In the genomic region with DNA sequence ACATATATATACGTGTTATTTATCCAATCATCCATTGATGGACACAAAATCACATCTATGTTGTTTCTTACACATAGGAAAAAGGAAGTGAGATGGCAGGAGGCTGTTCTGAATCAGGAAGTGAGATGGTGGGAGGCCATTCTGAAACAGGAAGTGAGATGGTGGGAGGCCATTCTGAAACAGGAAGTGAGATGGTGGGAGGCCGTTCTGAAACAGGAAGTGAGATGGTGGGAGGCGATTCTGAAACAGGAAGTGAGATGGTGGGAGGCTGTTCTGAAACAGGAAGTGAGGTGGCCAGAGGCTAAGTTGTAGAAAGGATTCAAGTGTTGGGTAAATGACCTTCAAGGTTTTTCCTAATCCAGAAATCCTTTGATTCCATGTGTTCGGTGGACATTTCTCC, we compare ENCODE assay signal across 13 cellular contexts.
DNase-seq lines count a peak whose midpoint lies in the region; ATAC-seq and TF ChIP-seq lines count a peak whose summit lies in the region.
"Had no signal": no experiment of that assay in that cellular context is flagged by ENCODE, and none has a peak within 500 bp of the region (broad histone marks: within the 10 kb centered on the region; RNA-seq: fewer than 3 reads in every experiment).

No MANE protein-coding gene starts in this region.

- H3K4me3 Mint-ChIP-seq in CD4-positive, alpha-beta memory T cell = peak overlapping the region in 5 of 8 donors; percentile 2 to 57 (median 43)
- H3K4me3 Mint-ChIP-seq in endothelial cell (ENCODE audit: unreplicated experiment) = peak overlapping the region; percentile 60
- H3K4me3 Mint-ChIP-seq: natural killer cell had no signal

- 94% methylated on average over 4 of the region's 4 CpGs for WGBS in hepatocyte (ENCODE audit: low lambda C conversion rate, missing lambda C conversion rate)

- no peak for ATAC-seq in HG03135 (IDR thresholded peaks at IDR 0.05; ENCODE audit: unreplicated experiment)
- ATAC-seq: natural killer cell had no signal

- H3K4me2 ChIP-seq in hepatocyte = no peak overlapping the region

- no peak for TF ChIP-seq POLR2A in vagina (IDR thresholded peaks at IDR 0.05)

- H3K9me3 Mint-ChIP-seq in CD4-positive, alpha-beta memory T cell = peaks cover 0 to 63% (median 47%) of the 10 kb centered on the region in 8 donors
- peaks cover 36% of the 10 kb centered on the region for H3K9me3 Mint-ChIP-seq in endothelial cell (ENCODE audit: unreplicated experiment)

- no peak overlapping the region for H2AFZ ChIP-seq in hepatocyte

- no peaks in the 10 kb centered on the region for H3K4me1 ChIP-seq in CD4-positive, alpha-beta memory T cell (ENCODE audit: insufficient read depth, low read length)
- H3K4me1 ChIP-seq in hepatocyte (ENCODE audit: insufficient read depth) = no peaks in the 10 kb centered on the region
- no peaks in the 10 kb centered on the region for H3K4me1 ChIP-seq in vagina

- H3K9me2 ChIP-seq in hepatocyte (replicated peaks; ENCODE audit: insufficient read depth) = no peaks in the 10 kb centered on the region

- peak in 1 of 5 donors; percentile 15 for DNase-seq in CD4-positive, alpha-beta memory T cell
- DNase-seq in KBM-7 (peak; percentile 79), RPMI8226 (peak; percentile 81), endothelial cell (ENCODE audit: low spot score) (no peak), hepatocyte (ENCODE audit: low spot score) (no peak), NCI-H1930 (lab: John Stamatoyannopoulos, UW) (no peak), vagina (ENCODE audit: extremely low spot score in 2 of 2) (no peak)
- DNase-seq: activated CD8-positive, alpha-beta memory T cell treated with anti-CD3 and anti-CD28 coated beads, Interleukin-2, amount 50 U/mL, for 4 hours; natural killer cell; NCI-H1048; NCI-H526; substantia nigra had no signal

- peaks cover 0 to 4% of the 10 kb centered on the region in 2 donors for H3K9me3 ChIP-seq in CD4-positive, alpha-beta memory T cell (ENCODE audit: control insufficient read depth in 1 of 2, low read length in 2 of 2)
- H3K9me3 ChIP-seq in hepatocyte (ENCODE audit: low read depth) (no peaks in the 10 kb centered on the region), vagina (no peaks in the 10 kb centered on the region)

- H4K20me1 ChIP-seq in hepatocyte (ENCODE audit: insufficient read depth, poor library complexity, severe bottlenecking) = no peaks in the 10 kb centered on the region

- H3K27me3 Mint-ChIP-seq in CD4-positive, alpha-beta memory T cell = no peaks in the 10 kb centered on the region
- peaks cover 5% of the 10 kb centered on the region for H3K27me3 Mint-ChIP-seq in endothelial cell (ENCODE audit: unreplicated experiment)

- H3K79me2 ChIP-seq in hepatocyte = no peaks in the 10 kb centered on the region

- H3K4me3 ChIP-seq in CD4-positive, alpha-beta memory T cell (ENCODE audit: low read length in 2 of 2) = no peak overlapping the region
- no peak overlapping the region for H3K4me3 ChIP-seq in hepatocyte
- H3K4me3 ChIP-seq in vagina = no peak overlapping the region

- peak overlapping the region in 1 of 7 donors; percentile 61 for H3K27ac Mint-ChIP-seq in CD4-positive, alpha-beta memory T cell
- H3K27ac Mint-ChIP-seq in endothelial cell (ENCODE audit: unreplicated experiment) = no peak overlapping the region

- in situ Hi-C loops in KBM-7 (cut with MboI; ENCODE audit: low pct_unique_long_range_greater_than_20kb, low sequenced_read_pairs) = no loop called here

- TF ChIP-seq CTCF in endothelial cell (IDR thresholded peaks at IDR 0.05; ENCODE audit: unreplicated experiment) (no peak), hepatocyte (IDR thresholded peaks at IDR 0.05; ENCODE audit: poor library complexity) (no peak), vagina (IDR thresholded peaks at IDR 0.05) (no peak)

- no peak overlapping the region for H3K27ac ChIP-seq in CD4-positive, alpha-beta memory T cell (ENCODE audit: low read depth, low read length)
- H3K27ac ChIP-seq in hepatocyte (no peak overlapping the region), vagina (no peak overlapping the region)

- H3K36me3 ChIP-seq in CD4-positive, alpha-beta memory T cell (ENCODE audit: insufficient read depth, low read length) = no peaks in the 10 kb centered on the region
- H3K36me3 ChIP-seq in hepatocyte (replicated peaks; ENCODE audit: insufficient read depth, low read depth) = no peaks in the 10 kb centered on the region
- H3K36me3 ChIP-seq in vagina = no peaks in the 10 kb centered on the region

- CTCF ChIA-PET in CD4-positive, alpha-beta memory T cell (lab: Charles Lee; ENCODE audit: partially characterized antibody) = no interaction called here

- no peaks in the 10 kb centered on the region for H3K27me3 ChIP-seq in CD4-positive, alpha-beta memory T cell (ENCODE audit: insufficient read depth, low read length)
- H3K27me3 ChIP-seq in hepatocyte = no peaks in the 10 kb centered on the region
- H3K27me3 ChIP-seq in vagina = no peaks in the 10 kb centered on the region

- POLR2A ChIA-PET in CD4-positive, alpha-beta memory T cell (lab: Charles Lee; ENCODE audit: partially characterized antibody) = no interaction called here

- H3K36me3 Mint-ChIP-seq in CD4-positive, alpha-beta memory T cell = no peaks in the 10 kb centered on the region
- no peaks in the 10 kb centered on the region for H3K36me3 Mint-ChIP-seq in endothelial cell (ENCODE audit: low read depth, unreplicated experiment)

- peaks cover 0 to 16% (median 3%) of the 10 kb centered on the region in 4 donors for H3K4me1 Mint-ChIP-seq in CD4-positive, alpha-beta memory T cell
- H3K4me1 Mint-ChIP-seq in endothelial cell (ENCODE audit: unreplicated experiment) = no peaks in the 10 kb centered on the region

- intact Hi-C loops in CD4-positive, alpha-beta memory T cell (cut with micrococcal nuclease) = no loop called here
- intact Hi-C loops in vagina (cut with DNase I) = no loop called here

Comparison
In these comparisons a context has a peak if more than half of its experiments do, and no peak if none do; other contexts are left out.
1. DNase-seq: peak in KBM-7 (single experiment) and RPMI8226 (single experiment); none in endothelial cell (single experiment), hepatocyte (single experiment), NCI-H1930 (0 of 2) and vagina (0 of 2).